1 cellular context compared by ENCODE assay signal in genomic region chr19:9782282-9782681, GRCh38.
A peak's percentile ranks its signal among the peaks of the same experiment; 100 is the strongest.
TF ChIP-seq lines count a peak whose summit lies in the region.

No MANE protein-coding gene starts in this region.

TF ChIP-seq in K562, 482 proteins besides CTCF, POLR2A, EP300 and RAD21:
- TF ChIP-seq ZKSCAN8 (CRISPR knock-in tag; IDR thresholded peaks at IDR 0.05) (no peak), MEIS2 (IDR thresholded peaks at IDR 0.05; ENCODE audit: partially characterized antibody) (no peak), HOXB6 (CRISPR knock-in tag; IDR thresholded peaks at IDR 0.05; ENCODE audit: borderline replicate concordance) (no peak), RNF2 (IDR thresholded peaks at IDR 0.05) (no peak), ATF3 (IDR thresholded peaks at IDR 0.05) (peak; percentile 15; the same call in 1 of the 2 replicates), ATF3 (CRISPR knock-in tag; conservative IDR thresholded peaks at IDR 0.05) (no peak), HNRNPL (IDR thresholded peaks at IDR 0.05; ENCODE audit: low read depth, low read length) (no peak), ZBTB11 (CRISPR knock-in tag; IDR thresholded peaks at IDR 0.05) (no peak), ZNF511 (CRISPR knock-in tag; IDR thresholded peaks at IDR 0.05) (no peak), SRSF3 (IDR thresholded peaks at IDR 0.05; ENCODE audit: insufficient read depth, low read length) (no peak), ZNF707 (CRISPR knock-in tag; conservative IDR thresholded peaks at IDR 0.05) (no peak), KDM1A (IDR thresholded peaks at IDR 0.05) (0 out of 4 replicates have a peak, but pooled peaks of 1 of the 2 experiments have one; percentile 9), BCOR (IDR thresholded peaks at IDR 0.05) (peak; percentile 58; the same call in 1 of the 2 replicates), ZNF263 (CRISPR knock-in tag; IDR thresholded peaks at IDR 0.05; ENCODE audit: borderline replicate concordance) (peak; percentile 88), CHD2 (IDR thresholded peaks at IDR 0.05; ENCODE audit: low read depth, low read length) (no peak), CREBBP (IDR thresholded peaks at IDR 0.05; ENCODE audit: low read depth, low read length) (no peak), ZNF121 (CRISPR knock-in tag; conservative IDR thresholded peaks at IDR 0.05) (peak; percentile 91), ZNF232 (CRISPR knock-in tag; IDR thresholded peaks at IDR 0.05) (no peak), ETV6 (IDR thresholded peaks at IDR 0.05; ENCODE audit: borderline replicate concordance in 1 of 2, low read depth in 2 of 2, low read length in 1 of 2) (no peak), ETV6 (CRISPR knock-in tag; IDR thresholded peaks at IDR 0.05; ENCODE audit: borderline replicate concordance) (no peak), FOXJ2 (tag; IDR thresholded peaks at IDR 0.05) (no peak), GMEB1 (CRISPR knock-in tag; IDR thresholded peaks at IDR 0.05) (no peak)
